In the genomic region with DNA sequence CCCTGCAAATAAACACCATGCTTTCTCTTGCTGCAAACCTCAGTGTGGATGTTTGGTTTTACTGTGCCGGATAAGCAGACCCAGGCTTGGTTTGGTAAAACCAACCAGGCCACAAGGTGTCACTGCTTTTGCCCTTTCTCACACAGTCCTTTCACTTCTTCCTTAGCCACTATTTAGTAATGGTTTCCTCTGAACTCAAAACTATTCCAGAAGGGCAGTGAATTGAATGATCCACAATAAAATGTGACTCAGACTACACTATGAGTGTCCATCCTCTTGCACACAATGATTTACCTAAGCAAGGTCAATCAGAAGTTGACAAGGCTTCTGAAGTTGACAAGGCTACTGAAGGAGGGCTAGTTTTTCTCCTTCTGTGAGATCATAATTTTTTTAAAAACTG, we compare ENCODE assay signal across 9 cellular contexts.
DNase-seq lines count a peak whose midpoint lies in the region; ATAC-seq and TF ChIP-seq lines count a peak whose summit lies in the region.
"Had no signal": no experiment of that assay in that cellular context is flagged by ENCODE, and none has a peak within 500 bp of the region (broad histone marks: within the 10 kb centered on the region; RNA-seq: fewer than 3 reads in every experiment).

No MANE protein-coding gene starts in this region.

- TF ChIP-seq POLR2A in body of pancreas (IDR thresholded peaks at IDR 0.05): no peak

- CTCF ChIA-PET in CD8-positive, alpha-beta memory T cell (lab: Charles Lee): no interaction called here

- H3K9me3 Mint-ChIP-seq in naive B cell: no peaks in the 10 kb centered on the region
- H3K9me3 Mint-ChIP-seq in CD8-positive, alpha-beta memory T cell: no peaks in the 10 kb centered on the region

- TF ChIP-seq CTCF in body of pancreas (IDR thresholded peaks at IDR 0.05): peak in 2 of 7 experiments; percentile 9 to 35

- ATAC-seq in body of pancreas (peak; percentile 35), naive B cell (ENCODE audit: low read depth in 2 of 2) (peak in 1 of 2 donors; percentile 57), HG03460 (IDR thresholded peaks at IDR 0.05; ENCODE audit: unreplicated experiment) (no peak)

- DNase-seq in ELR (ENCODE audit: low read depth): peak; percentile 69
- DNase-seq in HT1080 (ENCODE audit: low read depth): peak; percentile 80
- DNase-seq in body of pancreas: peak in 1 of 4 donors; percentile 26
- peak; percentile 5 for DNase-seq in naive B cell
- no peak for DNase-seq in G401 (ENCODE audit: low spot score)
- DNase-seq in CD8-positive, alpha-beta memory T cell: no peak
- DNase-seq in HK-2 (ENCODE audit: unreplicated experiment): no peak

- H3K27ac ChIP-seq in body of pancreas: no peak overlapping the region
- no peak overlapping the region for H3K27ac ChIP-seq in CD8-positive, alpha-beta memory T cell (ENCODE audit: low read depth, low read length)

- H3K4me3 ChIP-seq in body of pancreas: no peak overlapping the region
- no peak overlapping the region for H3K4me3 ChIP-seq in CD8-positive, alpha-beta memory T cell (ENCODE audit: low read length)

- H3K27me3 Mint-ChIP-seq in naive B cell: peaks cover 0 to 5% (median 0%) of the 10 kb centered on the region in 3 donors
- H3K27me3 Mint-ChIP-seq in CD8-positive, alpha-beta memory T cell: no peaks in the 10 kb centered on the region
- H3K27me3 Mint-ChIP-seq: central memory CD8-positive, alpha-beta T cell had no signal

- H3K4me1 ChIP-seq in body of pancreas: no peaks in the 10 kb centered on the region
- H3K4me1 ChIP-seq in CD8-positive, alpha-beta memory T cell (ENCODE audit: insufficient read depth, low read length): no peaks in the 10 kb centered on the region

- POLR2A ChIA-PET in CD8-positive, alpha-beta memory T cell (lab: Charles Lee): no interaction called here

- intact Hi-C loops in body of pancreas (cut with DNase I): no loop called here

- WGBS in body of pancreas, 2 donors: 43 to 52% methylated on average over 1 of the region's 1 CpG

- no peaks in the 10 kb centered on the region for H3K27me3 ChIP-seq in body of pancreas
- H3K27me3 ChIP-seq in CD8-positive, alpha-beta memory T cell (ENCODE audit: insufficient read depth, low read length, poor library complexity, severe bottlenecking): no peaks in the 10 kb centered on the region

- H3K36me3 ChIP-seq in body of pancreas (replicated peaks in 1 of 2; ENCODE audit: insufficient read depth in 1 of 2, low read depth in 2 of 2): no peaks in the 10 kb centered on the region
- no peaks in the 10 kb centered on the region for H3K36me3 ChIP-seq in CD8-positive, alpha-beta memory T cell (ENCODE audit: insufficient read depth, low read length)

- H3K4me3 Mint-ChIP-seq in naive B cell: no peak overlapping the region
- no peak overlapping the region for H3K4me3 Mint-ChIP-seq in CD8-positive, alpha-beta memory T cell
- H3K4me3 Mint-ChIP-seq: central memory CD8-positive, alpha-beta T cell had no signal

- H3K27ac Mint-ChIP-seq in naive B cell: no peak overlapping the region
- peak overlapping the region in 1 of 8 donors; percentile 46 for H3K27ac Mint-ChIP-seq in CD8-positive, alpha-beta memory T cell

- H3K36me3 Mint-ChIP-seq in naive B cell: no peaks in the 10 kb centered on the region
- H3K36me3 Mint-ChIP-seq in CD8-positive, alpha-beta memory T cell: no peaks in the 10 kb centered on the region

- no peaks in the 10 kb centered on the region for H3K9me3 ChIP-seq in body of pancreas
- no peaks in the 10 kb centered on the region for H3K9me3 ChIP-seq in CD8-positive, alpha-beta memory T cell (ENCODE audit: low read length)

- in situ Hi-C loops in G401 (cut with HindIII; ENCODE audit: low sequenced_read_pairs): no loop called here

- no peaks in the 10 kb centered on the region for H3K4me1 Mint-ChIP-seq in naive B cell
- peaks cover 0 to 2% (median 0%) of the 10 kb centered on the region in 3 donors for H3K4me1 Mint-ChIP-seq in CD8-positive, alpha-beta memory T cell
- H3K4me1 Mint-ChIP-seq: central memory CD8-positive, alpha-beta T cell had no signal

Comparison
In these comparisons a context has a peak if more than half of its experiments do, and no peak if none do; other contexts are left out.
1. DNase-seq: peak in ELR (single experiment), HT1080 (single experiment) and naive B cell (single experiment); none in G401 (single experiment), CD8-positive, alpha-beta memory T cell (0 of 5) and HK-2 (single experiment).